9 cellular contexts compared by ENCODE assay signal in the genomic region with DNA sequence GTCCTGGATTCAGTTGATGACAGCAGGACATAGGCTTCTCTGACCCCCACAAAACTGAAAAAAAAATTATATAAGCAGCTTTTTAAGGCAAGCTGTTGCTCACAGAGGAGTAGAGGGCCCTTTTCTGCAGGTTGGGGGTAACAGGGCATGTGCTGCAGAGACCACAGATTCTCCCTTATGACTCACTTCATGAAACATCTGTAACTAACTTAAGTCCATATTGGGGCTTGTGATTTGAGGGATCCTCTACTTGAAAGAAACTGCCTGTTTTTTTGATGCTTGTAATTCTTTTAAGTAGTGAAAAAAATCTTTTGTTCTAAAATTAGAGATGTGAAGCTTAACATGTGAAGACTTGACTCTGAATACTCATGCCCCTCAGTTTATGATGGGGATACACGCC. TPM values are rescaled to one million over a fixed set of nuclear protein-coding genes. Genes with fewer than 3 reads are reported as not detected.
A peak's percentile ranks its signal among the peaks of the same experiment; 100 is the strongest.
DNase-seq lines count a peak whose midpoint lies in the region; ATAC-seq, FAIRE-seq and TF ChIP-seq lines count a peak whose summit lies in the region.
"Had no signal": no experiment of that assay in that cellular context is flagged by ENCODE, and none has a peak within 500 bp of the region (broad histone marks: within the 10 kb centered on the region; RNA-seq: fewer than 3 reads in every experiment).

No MANE protein-coding gene starts in this region.

- no peak overlapping the region for H3K4me3 Mint-ChIP-seq in T-helper 17 cell

- peaks cover 6% of the 10 kb centered on the region for H3K36me3 Mint-ChIP-seq in T-helper 17 cell (ENCODE audit: low read depth)

- peaks cover 4% of the 10 kb centered on the region for H3K4me1 ChIP-seq in foreskin keratinocyte
- H3K4me1 ChIP-seq: parathyroid adenoma had no signal

- TF ChIP-seq CTCF in foreskin keratinocyte (conservative IDR thresholded peaks at IDR 0.05): no peak

- H3K27me3 ChIP-seq in foreskin keratinocyte: no peaks in the 10 kb centered on the region

- no peaks in the 10 kb centered on the region for H3K27me3 Mint-ChIP-seq in T-helper 17 cell

- peaks cover 6% of the 10 kb centered on the region for H3K4me1 Mint-ChIP-seq in T-helper 17 cell

- ATAC-seq in GM21528 (IDR thresholded peaks at IDR 0.05; ENCODE audit: low FRiP score, unreplicated experiment): peak; percentile 99
- peak; percentile 97 for ATAC-seq in HG03565 (IDR thresholded peaks at IDR 0.05; ENCODE audit: unreplicated experiment)
- peak; percentile 56 for ATAC-seq in foreskin keratinocyte
- ATAC-seq in T-helper 17 cell: no peak

- no peak overlapping the region for H3K27ac ChIP-seq in foreskin keratinocyte
- H3K27ac ChIP-seq: parathyroid adenoma had no signal

- peak; percentile 78 for FAIRE-seq in GM18507 (lab: Jason Lieb, UNC)

- H3K9me3 ChIP-seq in T-helper 17 cell (ENCODE audit: control insufficient read depth, low read length, poor library complexity, severe bottlenecking): no peaks in the 10 kb centered on the region

- DNase-seq in GM18507 (ENCODE audit: extremely low spot score, insufficient read length, low read depth) (peak; percentile 18), foreskin keratinocyte (peak; percentile 10 to 22), amygdala (lab: John Stamatoyannopoulos, UW) (no peak), NCI-H2081 treated with DMSO at 0.1 percent for 48 hours (lab: John Stamatoyannopoulos, UW) (no peak), T-helper 17 cell (no peak), NCI-H146 treated with DMSO at 0.1 percent for 48 hours (lab: John Stamatoyannopoulos, UW; ENCODE audit: unreplicated experiment) (no peak)

- H3K27ac Mint-ChIP-seq in T-helper 17 cell: no peak overlapping the region

RNA-seq across cellular contexts. Expression of a gene that starts 33.4 kb away (rescaled TPM):
- total RNA-seq in foreskin keratinocyte (290 and 298 TPM in 2 replicates), T-helper 17 cell (100 to 1,000 TPM; 151 to 161 TPM)
- polyA plus RNA-seq in foreskin keratinocyte: 161 and 180 TPM in 2 replicates

Comparison
In these comparisons a context has a peak if more than half of its experiments do, and no peak if none do; other contexts are left out.
1. DNase-seq: peak in GM18507 (single experiment) and foreskin keratinocyte (2 of 2); none in amygdala (0 of 56), NCI-H2081 treated with DMSO at 0.1 percent for 48 hours (single experiment), T-helper 17 cell (0 of 3) and NCI-H146 treated with DMSO at 0.1 percent for 48 hours (single experiment).